Comparison of ENCODE assay signal across 15 cellular contexts in genomic region chr16:67115649-67116048, GRCh38. TPM values are rescaled to one million over a fixed set of nuclear protein-coding genes. Genes with fewer than 3 reads are reported as not detected.
DNase-seq lines count a peak whose midpoint lies in the region; ATAC-seq, FAIRE-seq and TF ChIP-seq lines count a peak whose summit lies in the region.
"Had no signal": no experiment of that assay in that cellular context is flagged by ENCODE, and none has a peak within 500 bp of the region (broad histone marks: within the 10 kb centered on the region; RNA-seq: fewer than 3 reads in every experiment).

No MANE protein-coding gene starts in this region.

- CTCF ChIA-PET in HepG2 (lab: Yijun Ruan, JAX; ENCODE audit: low intra/inter-chr PET ratio, low total read pairs): no interaction called here

- H3K9me3 Mint-ChIP-seq in activated T-helper 17 cell treated with anti-CD3 and anti-CD28 coated beads, Interleukin-2, amount 50 U/mL, for 72 hours: no peaks in the 10 kb centered on the region
- H3K9me3 Mint-ChIP-seq: activated naive CD4-positive, alpha-beta T cell treated with anti-CD3 and anti-CD28 coated beads, Interleukin-2, amount 50 U/mL, for 72 hours had no signal

- in situ Hi-C loops in HepG2 (cut with HindIII; ENCODE audit: extremely low pct_ligation_motif_present, low pct_unique_long_range_greater_than_20kb): no loop called here

- DNase-seq in HepG2 (ENCODE audit: low spot score): no peak
- DNase-seq in right lobe of liver: no peak
- peak; percentile 88 to 93 for DNase-seq in foreskin fibroblast
- DNase-seq in urothelium cell line (ENCODE audit: low spot score): peak; percentile 82
- DNase-seq in kidney: no peak
- DNase-seq in omental fat pad (ENCODE audit: low spot score): no peak
- DNase-seq: activated CD4-positive, alpha-beta T cell treated with anti-CD3 and anti-CD28 coated beads for 36 hours; left ventricle myocardium inferior; pancreas; stimulated activated CD4-positive, alpha-beta T cell treated with anti-CD3 and anti-CD28 coated beads, Interleukin-4, amount 100 ng/mL, for 24 hours had no signal

- H3K9ac ChIP-seq in HepG2 (ENCODE audit: insufficient read depth, low read depth, low read length): 0 out of 2 replicates have a peak overlapping the region, but pooled peaks have one; percentile 3
- H3K9ac ChIP-seq in kidney (ENCODE audit: low read length in 2 of 2): no peak overlapping the region

- H3K4me2 ChIP-seq in HepG2 (ENCODE audit: low read depth, low read length): peak overlapping the region; percentile 59

- FAIRE-seq in HepG2 (lab: Jason Lieb, UNC) (no peak), urothelium cell line (lab: Jason Lieb, UNC) (no peak), kidney (lab: Jason Lieb, UNC) (no peak)
- FAIRE-seq: endometrium, pancreas had no signal

- no peaks in the 10 kb centered on the region; a peak in 1 of 5 replicates for H3K27me3 ChIP-seq in HepG2 (ENCODE audit: control insufficient read depth in 1 of 2, insufficient read depth in 2 of 2, low read length in 2 of 2)
- H3K27me3 ChIP-seq in right lobe of liver: no peaks in the 10 kb centered on the region
- H3K27me3 ChIP-seq: pancreas had no signal

- no peak overlapping the region; a peak in 1 of 6 replicates for H3K4me3 ChIP-seq in HepG2 (replicated peaks in 1 of 3; ENCODE audit: insufficient read depth in 1 of 3, low read depth in 2 of 3, low read length in 3 of 3)
- H3K4me3 ChIP-seq in right lobe of liver: no peak overlapping the region
- H3K4me3 ChIP-seq in foreskin fibroblast (ENCODE audit: low read depth in 1 of 2, low read length in 2 of 2): no peak overlapping the region
- no peak overlapping the region for H3K4me3 ChIP-seq in kidney (ENCODE audit: low read length in 2 of 2)
- H3K4me3 ChIP-seq: left ventricle myocardium inferior, pancreas, thoracic aorta had no signal

- H3K27me3 Mint-ChIP-seq in activated T-helper 17 cell treated with anti-CD3 and anti-CD28 coated beads, Interleukin-2, amount 50 U/mL, for 72 hours: no peaks in the 10 kb centered on the region
- H3K27me3 Mint-ChIP-seq: activated CD4-positive, alpha-beta T cell treated with anti-CD3 and anti-CD28 coated beads for 36 hours had no signal

- BruUV-seq in HepG2 (replicated peaks; lab: Mats Ljungman, UMichigan): no TSS peak

- H2AFZ ChIP-seq in HepG2 (ENCODE audit: low read length): no peak overlapping the region

- peaks cover 72% of the 10 kb centered on the region for H3K4me1 ChIP-seq in HepG2 (ENCODE audit: insufficient read depth, low read length)
- H3K4me1 ChIP-seq in right lobe of liver: peaks cover 0 to 60% (median 12%) of the 10 kb centered on the region in 4 donors
- peaks cover 6 to 8% of the 10 kb centered on the region in 2 donors for H3K4me1 ChIP-seq in kidney (ENCODE audit: control insufficient read depth in 1 of 2, insufficient read depth in 1 of 2, low read depth in 1 of 2, low read length in 2 of 2)

- H3K36me3 Mint-ChIP-seq in activated T-helper 17 cell treated with anti-CD3 and anti-CD28 coated beads, Interleukin-2, amount 50 U/mL, for 72 hours (ENCODE audit: low read depth): peaks cover 38% of the 10 kb centered on the region

- intact Hi-C loops in HepG2 (cut with micrococcal nuclease; ENCODE audit: unreplicated experiment): no loop called here
- intact Hi-C loops in right lobe of liver (cut with DNase I): no loop called here
- intact Hi-C loops in kidney (cut with DNase I): no loop called here

- H3K79me2 ChIP-seq in HepG2 (ENCODE audit: insufficient read depth, low read length): peaks cover 93% of the 10 kb centered on the region

- TF ChIP-seq EP300 in HepG2 (IDR thresholded peaks at IDR 0.05; ENCODE audit: low read depth in 2 of 2, low read length in 2 of 2) (no peak), HepG2 (CRISPR knock-in tag; IDR thresholded peaks at IDR 0.05; ENCODE audit: borderline replicate concordance) (no peak)

- no peaks in the 10 kb centered on the region for H3K9me3 ChIP-seq in HepG2 (ENCODE audit: low read length)
- H3K9me3 ChIP-seq in right lobe of liver: no peaks in the 10 kb centered on the region
- H3K9me3 ChIP-seq in kidney (ENCODE audit: control insufficient read depth in 1 of 2, low read length in 2 of 2): no peaks in the 10 kb centered on the region
- H3K9me3 ChIP-seq: left ventricle myocardium inferior, pancreas, thoracic aorta had no signal

- peaks cover 22 to 31% of the 10 kb centered on the region in 2 experiments for H3K36me3 ChIP-seq in HepG2 (replicated peaks in 1 of 2; ENCODE audit: control insufficient read depth in 1 of 2, insufficient read depth in 2 of 2, low read length in 2 of 2)
- H3K36me3 ChIP-seq in right lobe of liver: peaks cover 0 to 17% (median 5%) of the 10 kb centered on the region in 4 donors
- peaks cover 6 to 7% of the 10 kb centered on the region in 2 donors for H3K36me3 ChIP-seq in kidney (ENCODE audit: control insufficient read depth in 1 of 2, insufficient read depth in 2 of 2, low read length in 2 of 2)
- H3K36me3 ChIP-seq: pancreas, thoracic aorta had no signal

- 95% methylated on average over 8 of the region's 8 CpGs for WGBS in HepG2 (ENCODE audit: low lambda C conversion rate)
- WGBS in right lobe of liver (ENCODE audit: insufficient coverage, low coverage, low lambda C conversion rate, missing lambda C conversion rate): 73% methylated on average over 6 of the region's 8 CpGs

- TF ChIP-seq CTCF in HepG2 (CRISPR knock-in tag; IDR thresholded peaks at IDR 0.05): no peak
- TF ChIP-seq CTCF in right lobe of liver (IDR thresholded peaks at IDR 0.05): no peak
- TF ChIP-seq CTCF in foreskin fibroblast (IDR thresholded peaks at IDR 0.05; ENCODE audit: low read depth, low read length): no peak
- TF ChIP-seq CTCF in kidney (IDR thresholded peaks at IDR 0.05; ENCODE audit: borderline replicate concordance, extremely low read depth, insufficient read depth): no peak
- TF ChIP-seq CTCF in omental fat pad (IDR thresholded peaks at IDR 0.05): no peak

- TF ChIP-seq POLR2A in HepG2 (IDR thresholded peaks at IDR 0.05; ENCODE audit: insufficient read depth in 1 of 2, low read depth in 2 of 2, low read length in 2 of 2) (no peak), right lobe of liver (IDR thresholded peaks at IDR 0.05) (no peak)

- ATAC-seq in HepG2 (no peak), right lobe of liver (no peak), GM19455 (IDR thresholded peaks at IDR 0.05; ENCODE audit: unreplicated experiment) (no peak), omental fat pad (ENCODE audit: low FRiP score) (no peak)
- no peak for ATAC-seq in activated T-helper 17 cell treated with anti-CD3 and anti-CD28 coated beads, Interleukin-2, amount 50 U/mL, for 72 hours (replicated peaks)
- ATAC-seq: activated CD4-positive, alpha-beta T cell treated with anti-CD3 and anti-CD28 coated beads for 36 hours; activated naive CD4-positive, alpha-beta T cell treated with anti-CD3 and anti-CD28 coated beads, Interleukin-2, amount 50 U/mL, for 72 hours; pancreas had no signal

- peaks cover 56% of the 10 kb centered on the region for H4K20me1 ChIP-seq in HepG2 (ENCODE audit: insufficient read depth, low read length)

- peaks cover 15% of the 10 kb centered on the region for H3K4me1 Mint-ChIP-seq in activated T-helper 17 cell treated with anti-CD3 and anti-CD28 coated beads, Interleukin-2, amount 50 U/mL, for 72 hours

- no peak for TF ChIP-seq RAD21 in HepG2 (CRISPR knock-in tag; IDR thresholded peaks at IDR 0.05)

- no peak overlapping the region for H3K4me3 Mint-ChIP-seq in activated T-helper 17 cell treated with anti-CD3 and anti-CD28 coated beads, Interleukin-2, amount 50 U/mL, for 72 hours
- H3K4me3 Mint-ChIP-seq: activated CD4-positive, alpha-beta T cell treated with anti-CD3 and anti-CD28 coated beads for 36 hours had no signal

- H3K27ac ChIP-seq in HepG2 (ENCODE audit: extremely low read length, insufficient read depth, low read length): peak overlapping the region; percentile 87
- H3K27ac ChIP-seq in right lobe of liver: peak overlapping the region in 1 of 3 donors; percentile 82
- H3K27ac ChIP-seq in kidney (ENCODE audit: low read depth in 2 of 2, low read length in 2 of 2): no peak overlapping the region
- H3K27ac ChIP-seq: left ventricle myocardium inferior, pancreas, thoracic aorta had no signal

- H3K27ac Mint-ChIP-seq in activated T-helper 17 cell treated with anti-CD3 and anti-CD28 coated beads, Interleukin-2, amount 50 U/mL, for 72 hours: peak overlapping the region; percentile 11

- POLR2A ChIA-PET in HepG2 (lab: Yijun Ruan, JAX): interaction anchor here (0.7 to 2.6 kb wide), 3 partner anchors 12 to 98 kb away, joined by 3 to 13 read pairs (median 3); no protein-coding TSS in a partner anchor

RNA-seq across cellular contexts. Expression of gene PHAF1, which starts 5.9 kb away (rescaled TPM):
- total RNA-seq in HepG2 (2016; rRNA removed; fragmentation: Illumina TruSeq; extraction: Trizol) (48.3 and 53.6 TPM in 2 replicates), right lobe of liver (10 to 100 TPM; 22.3 to 45.1 (median 32.4) TPM), kidney (16.9 TPM), omental fat pad (10 to 100 TPM; 12.1 to 28.8 (median 16.4) TPM)
- 10.8 and 11.4 TPM in 2 replicates for total RNA-seq in HepG2 (2016; cell fraction: cytosol; rRNA removed; fragmentation: Illumina TruSeq; extraction: Trizol; ENCODE audit: low read depth)
- 47.8 and 49.5 TPM in 2 replicates for total RNA-seq in HepG2 (2016; cell fraction: insoluble cytoplasmic fraction; rRNA removed; fragmentation: Illumina TruSeq; extraction: Trizol)
- 32.3 and 33.6 TPM in 2 replicates for total RNA-seq in HepG2 (2016; cell fraction: membrane; rRNA removed; fragmentation: Illumina TruSeq; extraction: Trizol)
- 53.1 and 54.5 TPM in 2 replicates for total RNA-seq in HepG2 (2016; cell fraction: nucleus; rRNA removed; fragmentation: Illumina TruSeq; extraction: Trizol)
- polyA plus RNA-seq in HepG2 (2011; rRNA removed) (174 and 184 TPM in 2 replicates), kidney (ENCODE audit: insufficient read depth, low read depth, low replicate concordance) (14.3 TPM)
- polyA plus RNA-seq in HepG2 (2011; cell fraction: cytosol; rRNA removed): 91.2 and 103 TPM in 2 replicates
- 248 and 255 TPM in 2 replicates for polyA plus RNA-seq in HepG2 (2011; cell fraction: nucleus; rRNA removed)
- polyA plus RNA-seq in HepG2 (2012): 66.1 and 70.4 TPM in 2 replicates
- polyA plus RNA-seq in HepG2 (2016; cell fraction: cytosol; fragmentation: Illumina TruSeq; extraction: Trizol; ENCODE audit: low read depth): 4.8 and 5.4 TPM in 2 replicates
- polyA plus RNA-seq in HepG2 (2016; cell fraction: insoluble cytoplasmic fraction; fragmentation: Illumina TruSeq; extraction: Trizol; ENCODE audit: low read depth): 56.4 and 67.0 TPM in 2 replicates
- polyA plus RNA-seq in HepG2 (2016; cell fraction: membrane; fragmentation: Illumina TruSeq; extraction: Trizol; ENCODE audit: low read depth): 14.1 and 16.2 TPM in 2 replicates
- 92.6 and 109 TPM in 2 replicates for polyA plus RNA-seq in HepG2 (2016; cell fraction: nucleus; fragmentation: Illumina TruSeq; extraction: Trizol; ENCODE audit: insufficient read depth, low read depth)
- polyA minus RNA-seq in HepG2 (2011; rRNA and poly(A)+ RNA removed; ENCODE audit: low replicate concordance): 43.7 and 236 TPM in 2 replicates
- polyA minus RNA-seq in HepG2 (2011; cell fraction: cytosol; rRNA and poly(A)+ RNA removed): 72.6 and 74.1 TPM in 2 replicates
- 219 and 250 TPM in 2 replicates for polyA minus RNA-seq in HepG2 (2011; cell fraction: nucleus; rRNA and poly(A)+ RNA removed)
- 10 to 100 TPM; 14.8 to 18.0 TPM for total RNA-seq in activated T-helper 17 cell treated with anti-CD3 and anti-CD28 coated beads, Interleukin-2, amount 50 U/mL, for 72 hours

RNA-seq across cellular contexts. Expression of gene B3GNT9, which starts 35.1 kb away (rescaled TPM):
- 1.5 and 3.1 TPM in 2 replicates for total RNA-seq in HepG2 (2016; rRNA removed; fragmentation: Illumina TruSeq; extraction: Trizol)
- 0.61 and 0.79 TPM in 2 replicates for total RNA-seq in HepG2 (2016; cell fraction: cytosol; rRNA removed; fragmentation: Illumina TruSeq; extraction: Trizol; ENCODE audit: low read depth)
- 1.5 and 2.9 TPM in 2 replicates for total RNA-seq in HepG2 (2016; cell fraction: insoluble cytoplasmic fraction; rRNA removed; fragmentation: Illumina TruSeq; extraction: Trizol)
- 1.8 and 2.1 TPM in 2 replicates for total RNA-seq in HepG2 (2016; cell fraction: membrane; rRNA removed; fragmentation: Illumina TruSeq; extraction: Trizol)
- total RNA-seq in HepG2 (2016; cell fraction: nucleus; rRNA removed; fragmentation: Illumina TruSeq; extraction: Trizol): 1.8 and 2.5 TPM in 2 replicates
- polyA plus RNA-seq in HepG2 (2011; rRNA removed): 1.2 and 1.5 TPM in 2 replicates
- polyA plus RNA-seq in HepG2 (2011; cell fraction: cytosol; rRNA removed): 1.4 and 1.9 TPM in 2 replicates
- 2.0 and 2.5 TPM in 2 replicates for polyA plus RNA-seq in HepG2 (2011; cell fraction: nucleus; rRNA removed)
- 0.80 and 0.82 TPM in 2 replicates for polyA plus RNA-seq in HepG2 (2012)
- 0.38 and 0.54 TPM in 2 replicates for polyA plus RNA-seq in HepG2 (2016; cell fraction: cytosol; fragmentation: Illumina TruSeq; extraction: Trizol; ENCODE audit: low read depth)
- polyA plus RNA-seq in HepG2 (2016; cell fraction: insoluble cytoplasmic fraction; fragmentation: Illumina TruSeq; extraction: Trizol; ENCODE audit: low read depth): 1.9 and 2.0 TPM in 2 replicates
- polyA plus RNA-seq in HepG2 (2016; cell fraction: membrane; fragmentation: Illumina TruSeq; extraction: Trizol; ENCODE audit: low read depth): 1.3 and 1.7 TPM in 2 replicates
- polyA plus RNA-seq in HepG2 (2016; cell fraction: nucleus; fragmentation: Illumina TruSeq; extraction: Trizol; ENCODE audit: insufficient read depth, low read depth): 4.0 and 4.3 TPM in 2 replicates
- polyA minus RNA-seq in HepG2 (2011; rRNA and poly(A)+ RNA removed; ENCODE audit: low replicate concordance): 2.8 and 8.7 TPM in 2 replicates
- polyA minus RNA-seq in HepG2 (2011; cell fraction: cytosol; rRNA and poly(A)+ RNA removed): 0.99 and 1.1 TPM in 2 replicates
- polyA minus RNA-seq in HepG2 (2011; cell fraction: nucleus; rRNA and poly(A)+ RNA removed): 0.99 and 1.7 TPM in 2 replicates
- total RNA-seq in right lobe of liver: 1 to 10 TPM in 5 of 6 experiments, under 1 TPM in 1; 0.95 to 3.9 (median 1.7) TPM
- total RNA-seq in activated T-helper 17 cell treated with anti-CD3 and anti-CD28 coated beads, Interleukin-2, amount 50 U/mL, for 72 hours: 10 to 100 TPM in 1 of 2 donors, 1 to 10 TPM in 1; 8.3 to 12.3 TPM
- total RNA-seq in kidney: 16.7 TPM
- polyA plus RNA-seq in kidney (ENCODE audit: insufficient read depth, low read depth, low replicate concordance): 12.1 TPM
- 10 to 100 TPM in 3 of 4 donors, 1 to 10 TPM in 1; 6.8 to 19.2 (median 14.9) TPM for total RNA-seq in omental fat pad

RNA-seq across cellular contexts. Expression of gene TRADD, which starts 44.1 kb away (rescaled TPM):
- 6.2 and 7.8 TPM in 2 replicates for total RNA-seq in HepG2 (2016; rRNA removed; fragmentation: Illumina TruSeq; extraction: Trizol)
- 3.2 TPM in 2 replicates for total RNA-seq in HepG2 (2016; cell fraction: cytosol; rRNA removed; fragmentation: Illumina TruSeq; extraction: Trizol; ENCODE audit: low read depth)
- total RNA-seq in HepG2 (2016; cell fraction: insoluble cytoplasmic fraction; rRNA removed; fragmentation: Illumina TruSeq; extraction: Trizol): 6.8 and 9.0 TPM in 2 replicates
- 4.6 and 4.9 TPM in 2 replicates for total RNA-seq in HepG2 (2016; cell fraction: membrane; rRNA removed; fragmentation: Illumina TruSeq; extraction: Trizol)
- 4.8 and 4.9 TPM in 2 replicates for total RNA-seq in HepG2 (2016; cell fraction: nucleus; rRNA removed; fragmentation: Illumina TruSeq; extraction: Trizol)
- polyA plus RNA-seq in HepG2 (2011; rRNA removed): 8.2 and 10.3 TPM in 2 replicates
- 9.8 and 13.8 TPM in 2 replicates for polyA plus RNA-seq in HepG2 (2011; cell fraction: cytosol; rRNA removed)
- polyA plus RNA-seq in HepG2 (2011; cell fraction: nucleus; rRNA removed): 22.9 and 28.2 TPM in 2 replicates
- 5.3 TPM in 2 replicates for polyA plus RNA-seq in HepG2 (2012)
- 3.1 and 3.6 TPM in 2 replicates for polyA plus RNA-seq in HepG2 (2016; cell fraction: cytosol; fragmentation: Illumina TruSeq; extraction: Trizol; ENCODE audit: low read depth)
- 5.3 and 5.9 TPM in 2 replicates for polyA plus RNA-seq in HepG2 (2016; cell fraction: insoluble cytoplasmic fraction; fragmentation: Illumina TruSeq; extraction: Trizol; ENCODE audit: low read depth)
- 3.2 and 3.8 TPM in 2 replicates for polyA plus RNA-seq in HepG2 (2016; cell fraction: membrane; fragmentation: Illumina TruSeq; extraction: Trizol; ENCODE audit: low read depth)
- 11.5 and 13.8 TPM in 2 replicates for polyA plus RNA-seq in HepG2 (2016; cell fraction: nucleus; fragmentation: Illumina TruSeq; extraction: Trizol; ENCODE audit: insufficient read depth, low read depth)
- 3.4 and 5.6 TPM in 2 replicates for polyA minus RNA-seq in HepG2 (2011; rRNA and poly(A)+ RNA removed; ENCODE audit: low replicate concordance)
- 4.1 and 5.0 TPM in 2 replicates for polyA minus RNA-seq in HepG2 (2011; cell fraction: cytosol; rRNA and poly(A)+ RNA removed)
- 5.0 TPM in 2 replicates for polyA minus RNA-seq in HepG2 (2011; cell fraction: nucleus; rRNA and poly(A)+ RNA removed)
- 10 to 100 TPM in 4 of 6 experiments, 1 to 10 TPM in 2; 9.5 to 16.3 (median 10.6) TPM for total RNA-seq in right lobe of liver
- 10 to 100 TPM; 36.3 to 65.9 TPM for total RNA-seq in activated T-helper 17 cell treated with anti-CD3 and anti-CD28 coated beads, Interleukin-2, amount 50 U/mL, for 72 hours
- 27.1 TPM for total RNA-seq in kidney
- polyA plus RNA-seq in kidney (ENCODE audit: insufficient read depth, low read depth, low replicate concordance): 30.2 TPM
- 10 to 100 TPM; 25.3 to 32.5 (median 28.9) TPM for total RNA-seq in omental fat pad

RNA-seq across cellular contexts. Expression of gene FBXL8, which starts 44.1 kb away (rescaled TPM):
- total RNA-seq in HepG2 (2016; rRNA removed; fragmentation: Illumina TruSeq; extraction: Trizol): 1.5 and 3.9 TPM in 2 replicates
- total RNA-seq in HepG2 (2016; cell fraction: cytosol; rRNA removed; fragmentation: Illumina TruSeq; extraction: Trizol; ENCODE audit: low read depth): 0.81 and 0.88 TPM in 2 replicates
- 1.2 and 3.5 TPM in 2 replicates for total RNA-seq in HepG2 (2016; cell fraction: insoluble cytoplasmic fraction; rRNA removed; fragmentation: Illumina TruSeq; extraction: Trizol)
- 1.9 and 2.3 TPM in 2 replicates for total RNA-seq in HepG2 (2016; cell fraction: membrane; rRNA removed; fragmentation: Illumina TruSeq; extraction: Trizol)
- 4.6 and 4.8 TPM in 2 replicates for total RNA-seq in HepG2 (2016; cell fraction: nucleus; rRNA removed; fragmentation: Illumina TruSeq; extraction: Trizol)
- 9.3 and 10.9 TPM in 2 replicates for polyA plus RNA-seq in HepG2 (2011; rRNA removed)
- 3.2 and 6.0 TPM in 2 replicates for polyA plus RNA-seq in HepG2 (2011; cell fraction: cytosol; rRNA removed)
- polyA plus RNA-seq in HepG2 (2011; cell fraction: nucleus; rRNA removed): 173 and 222 TPM in 2 replicates
- polyA plus RNA-seq in HepG2 (2012): 5.8 and 7.5 TPM in 2 replicates
- polyA plus RNA-seq in HepG2 (2016; cell fraction: cytosol; fragmentation: Illumina TruSeq; extraction: Trizol; ENCODE audit: low read depth): 0.17 and 0.29 TPM in 2 replicates
- 2.0 and 2.2 TPM in 2 replicates for polyA plus RNA-seq in HepG2 (2016; cell fraction: insoluble cytoplasmic fraction; fragmentation: Illumina TruSeq; extraction: Trizol; ENCODE audit: low read depth)
- polyA plus RNA-seq in HepG2 (2016; cell fraction: membrane; fragmentation: Illumina TruSeq; extraction: Trizol; ENCODE audit: low read depth): 0.58 and 0.92 TPM in 2 replicates
- 9.5 and 16.0 TPM in 2 replicates for polyA plus RNA-seq in HepG2 (2016; cell fraction: nucleus; fragmentation: Illumina TruSeq; extraction: Trizol; ENCODE audit: insufficient read depth, low read depth)
- polyA minus RNA-seq in HepG2 (2011; rRNA and poly(A)+ RNA removed; ENCODE audit: low replicate concordance): 4.6 and 9.2 TPM in 2 replicates
- 2.9 and 3.2 TPM in 2 replicates for polyA minus RNA-seq in HepG2 (2011; cell fraction: cytosol; rRNA and poly(A)+ RNA removed)
- 19.1 and 22.3 TPM in 2 replicates for polyA minus RNA-seq in HepG2 (2011; cell fraction: nucleus; rRNA and poly(A)+ RNA removed)
- 10 to 100 TPM in 4 of 6 experiments, 1 to 10 TPM in 2; 6.1 to 15.0 (median 11.6) TPM for total RNA-seq in right lobe of liver
- total RNA-seq in activated T-helper 17 cell treated with anti-CD3 and anti-CD28 coated beads, Interleukin-2, amount 50 U/mL, for 72 hours: 100 to 1,000 TPM in 1 of 2 donors, 10 to 100 TPM in 1; 33.1 to 108 TPM
- 19.8 TPM for total RNA-seq in kidney
- polyA plus RNA-seq in kidney (ENCODE audit: insufficient read depth, low read depth, low replicate concordance): 9.5 TPM
- total RNA-seq in omental fat pad: 10 to 100 TPM; 12.8 to 24.7 (median 15.9) TPM

RNA-seq across cellular contexts. Expression of gene HSF4, which starts 48.9 kb away (rescaled TPM):
- 0.41 and 3.5 TPM in 2 replicates for total RNA-seq in HepG2 (2016; rRNA removed; fragmentation: Illumina TruSeq; extraction: Trizol)
- 0.44 and 1.0 TPM in 2 replicates for total RNA-seq in HepG2 (2016; cell fraction: cytosol; rRNA removed; fragmentation: Illumina TruSeq; extraction: Trizol; ENCODE audit: low read depth)
- 0.79 and 3.2 TPM in 2 replicates for total RNA-seq in HepG2 (2016; cell fraction: insoluble cytoplasmic fraction; rRNA removed; fragmentation: Illumina TruSeq; extraction: Trizol)
- 0.59 and 0.68 TPM in 2 replicates for total RNA-seq in HepG2 (2016; cell fraction: membrane; rRNA removed; fragmentation: Illumina TruSeq; extraction: Trizol)
- 4.6 and 5.3 TPM in 2 replicates for total RNA-seq in HepG2 (2016; cell fraction: nucleus; rRNA removed; fragmentation: Illumina TruSeq; extraction: Trizol)
- 16.9 and 17.9 TPM in 2 replicates for polyA plus RNA-seq in HepG2 (2011; rRNA removed)
- 1.8 and 2.3 TPM in 2 replicates for polyA plus RNA-seq in HepG2 (2011; cell fraction: cytosol; rRNA removed)
- polyA plus RNA-seq in HepG2 (2011; cell fraction: nucleus; rRNA removed): 319 and 364 TPM in 2 replicates
- 12.3 and 18.7 TPM in 2 replicates for polyA plus RNA-seq in HepG2 (2012)
- 0.77 TPM in 1 of 2 replicates, not detected in the other for polyA plus RNA-seq in HepG2 (2016; cell fraction: cytosol; fragmentation: Illumina TruSeq; extraction: Trizol; ENCODE audit: low read depth)
- 0.87 and 1.1 TPM in 2 replicates for polyA plus RNA-seq in HepG2 (2016; cell fraction: insoluble cytoplasmic fraction; fragmentation: Illumina TruSeq; extraction: Trizol; ENCODE audit: low read depth)
- polyA plus RNA-seq in HepG2 (2016; cell fraction: membrane; fragmentation: Illumina TruSeq; extraction: Trizol; ENCODE audit: low read depth): 0.36 and 0.41 TPM in 2 replicates
- 18.4 and 20.6 TPM in 2 replicates for polyA plus RNA-seq in HepG2 (2016; cell fraction: nucleus; fragmentation: Illumina TruSeq; extraction: Trizol; ENCODE audit: insufficient read depth, low read depth)
- 7.7 and 14.1 TPM in 2 replicates for polyA minus RNA-seq in HepG2 (2011; rRNA and poly(A)+ RNA removed; ENCODE audit: low replicate concordance)
- 1.1 TPM in 1 of 2 replicates, not detected in the other for polyA minus RNA-seq in HepG2 (2011; cell fraction: cytosol; rRNA and poly(A)+ RNA removed)
- polyA minus RNA-seq in HepG2 (2011; cell fraction: nucleus; rRNA and poly(A)+ RNA removed): 19.5 and 25.2 TPM in 2 replicates
- total RNA-seq in right lobe of liver: 10 to 100 TPM; 10.4 to 44.1 (median 30.1) TPM
- total RNA-seq in activated T-helper 17 cell treated with anti-CD3 and anti-CD28 coated beads, Interleukin-2, amount 50 U/mL, for 72 hours: 100 to 1,000 TPM in 1 of 2 donors, 10 to 100 TPM in 1; 71.3 to 325 TPM
- 37.9 TPM for total RNA-seq in kidney
- polyA plus RNA-seq in kidney (ENCODE audit: insufficient read depth, low read depth, low replicate concordance): 26.7 TPM
- total RNA-seq in omental fat pad: 10 to 100 TPM; 21.2 to 77.2 (median 35.8) TPM

Comparison
In these comparisons a context has a peak if more than half of its experiments do, and no peak if none do; other contexts are left out.
1. DNase-seq: peak in foreskin fibroblast (2 of 2) and urothelium cell line (single experiment); none in HepG2 (single experiment), right lobe of liver (0 of 3), kidney (single experiment) and omental fat pad (single experiment).